8 cellular contexts compared by ENCODE assay signal in genomic region chr9:128684325-128685021, GRCh38. TPM values are rescaled to one million over a fixed set of nuclear protein-coding genes. Genes with fewer than 3 reads are reported as not detected.
DNase-seq lines count a peak whose midpoint lies in the region; ATAC-seq, FAIRE-seq and TF ChIP-seq lines count a peak whose summit lies in the region.

No MANE protein-coding gene starts in this region.

- TF ChIP-seq RAD21 in A549 (conservative IDR thresholded peaks at IDR 0.05 in 1 of 2, IDR thresholded peaks at IDR 0.05 in 1 of 2): no peak

- H3K4me1 ChIP-seq in A549 (peaks cover 34% of the 10 kb centered on the region), HUES6 (ENCODE audit: control insufficient read depth, insufficient read depth, low read length) (peaks cover 23% of the 10 kb centered on the region), heart right ventricle (peaks cover 5 to 53% (median 26%) of the 10 kb centered on the region in 9 donors), prostate gland (replicated peaks) (peaks cover 9% of the 10 kb centered on the region), aorta (ENCODE audit: control insufficient read depth in 1 of 2, insufficient read depth in 2 of 2, low read length in 2 of 2) (no peaks in the 10 kb centered on the region)

- peak; percentile 85 for TF ChIP-seq POLR2A in A549 (IDR thresholded peaks at IDR 0.05; ENCODE audit: low read length)
- TF ChIP-seq POLR2A in GM18526 (IDR thresholded peaks at IDR 0.05; ENCODE audit: extremely low read depth, insufficient read length): peak; percentile 93
- TF ChIP-seq POLR2A in prostate gland (IDR thresholded peaks at IDR 0.05): peak; percentile 94

- H3K4me3 ChIP-seq in A549: peak overlapping the region; percentile 69
- H3K4me3 ChIP-seq in HUES6 (ENCODE audit: low read depth, low read length): peak overlapping the region; percentile 76
- H3K4me3 ChIP-seq in heart right ventricle: peak overlapping the region; percentile 47 to 75 (median 58)
- peak overlapping the region; percentile 37 to 57 for H3K4me3 ChIP-seq in prostate gland
- H3K4me3 ChIP-seq in aorta (ENCODE audit: low read length in 2 of 2): peak overlapping the region in 1 of 2 donors; percentile 40

- FAIRE-seq in A549 (lab: Jason Lieb, UNC): no peak

- H3K36me3 ChIP-seq in HUES6 (ENCODE audit: control insufficient read depth, insufficient read depth, low read length) (peaks cover 5% of the 10 kb centered on the region; the same call in 1 of the 2 replicates), heart right ventricle (no peaks in the 10 kb centered on the region), prostate gland (no peaks in the 10 kb centered on the region), aorta (ENCODE audit: control insufficient read depth in 1 of 2, insufficient read depth in 2 of 2, low read length in 1 of 2) (no peaks in the 10 kb centered on the region)

- DNase-seq in A549 (ENCODE audit: low read depth in 1 of 2, low spot score in 1 of 2) (peak; percentile 85 to 90), SKM-1 (lab: John Stamatoyannopoulos, UW; ENCODE audit: unreplicated experiment) (peak; percentile 84), heart right ventricle (peak; percentile 71 to 72), prostate gland (ENCODE audit: low spot score) (peak; percentile 91), aorta (peak; percentile 86 to 88)
- DNase-seq in activated naive CD4-positive, alpha-beta T cell treated with anti-CD3 and anti-CD28 coated beads, Interleukin-2, amount 50 U/mL, for 72 hours (ENCODE audit: low spot score in 2 of 2): peak; percentile 75 to 82

- H3K9ac ChIP-seq in HUES6 (ENCODE audit: low read length): peak overlapping the region; percentile 97

- ATAC-seq in A549 (peak; percentile 65 to 84), heart right ventricle (peak; percentile 30 to 76 (median 57)), aorta (ENCODE audit: low FRiP score) (peak; percentile 64)
- ATAC-seq in activated naive CD4-positive, alpha-beta T cell treated with anti-CD3 and anti-CD28 coated beads, Interleukin-2, amount 50 U/mL, for 72 hours: peak; percentile 68

- H3K27ac Mint-ChIP-seq in activated naive CD4-positive, alpha-beta T cell treated with anti-CD3 and anti-CD28 coated beads, Interleukin-2, amount 50 U/mL, for 72 hours: peak overlapping the region; percentile 94 to 99

- TF ChIP-seq CTCF in A549 (IDR thresholded peaks at IDR 0.05) (no peak), heart right ventricle (IDR thresholded peaks at IDR 0.05) (no peak), prostate gland (IDR thresholded peaks at IDR 0.05) (no peak)

- H3K4me2 ChIP-seq in A549: peak overlapping the region; percentile 91

- peak overlapping the region; percentile 97 to 98 for H3K27ac ChIP-seq in A549
- peak overlapping the region; percentile 97 for H3K27ac ChIP-seq in HUES6 (ENCODE audit: low read depth, low read length)
- H3K27ac ChIP-seq in heart right ventricle: peak overlapping the region; percentile 5 to 96 (median 72)
- peak overlapping the region; percentile 82 to 86 for H3K27ac ChIP-seq in prostate gland
- no peak overlapping the region for H3K27ac ChIP-seq in aorta (ENCODE audit: low read depth in 1 of 2, low read length in 2 of 2)

- H3K27me3 ChIP-seq in HUES6 (ENCODE audit: control insufficient read depth, insufficient read depth, low read length) (no peaks in the 10 kb centered on the region), heart right ventricle (no peaks in the 10 kb centered on the region), prostate gland (replicated peaks; ENCODE audit: insufficient read depth) (no peaks in the 10 kb centered on the region), aorta (ENCODE audit: control insufficient read depth in 1 of 2, insufficient read depth in 2 of 2, low read length in 1 of 2) (no peaks in the 10 kb centered on the region)

- H3K9me3 ChIP-seq in A549 (no peaks in the 10 kb centered on the region), HUES6 (ENCODE audit: control insufficient read depth, insufficient read depth, low read depth, low read length) (peaks cover 2% of the 10 kb centered on the region; the same call in 1 of the 2 replicates), heart right ventricle (no peaks in the 10 kb centered on the region), prostate gland (no peaks in the 10 kb centered on the region), aorta (ENCODE audit: control insufficient read depth, low read length) (no peaks in the 10 kb centered on the region)

- peaks cover 10 to 11% of the 10 kb centered on the region in 2 donors for H3K36me3 Mint-ChIP-seq in activated naive CD4-positive, alpha-beta T cell treated with anti-CD3 and anti-CD28 coated beads, Interleukin-2, amount 50 U/mL, for 72 hours

- POLR2A ChIA-PET in A549 (lab: Yijun Ruan, JAX): interaction anchor here (0.8 to 2.2 kb wide), 6 partner anchors 8 to 49 kb away, joined by 3 to 24 read pairs (median 5); partner anchors contain the start of gene DYNC2I2

- WGBS in A549 (ENCODE audit: missing lambda C conversion rate): 2% methylated on average over 14 of the region's 14 CpGs
- 9 to 14% methylated on average over 14 of the region's 14 CpGs for WGBS in heart right ventricle, 2 donors
- 4% methylated on average over 14 of the region's 14 CpGs for WGBS in prostate gland
- 6% methylated on average over 14 of the region's 14 CpGs for WGBS in aorta, 2 donors

- intact Hi-C loops in heart right ventricle (cut with DNase I): loop anchor here in 6 of 10 donors (5.0 to 10.0 kb wide), 5 partner anchors 47 to 943 kb away; partner anchors contain the start of genes DOLK (in 1 of the 6), NTMT1 (in 1 of the 6), NUP188 (in 1 of the 6) and SPTAN1 (in 1 of the 6)
- intact Hi-C loops in prostate gland (cut with DNase I): no loop called here
- intact Hi-C loops in aorta (cut with DNase I): loop anchor here (5.0 kb wide), 1 partner anchor 47 kb away; no protein-coding TSS in a partner anchor

- H3K9me3 Mint-ChIP-seq in activated naive CD4-positive, alpha-beta T cell treated with anti-CD3 and anti-CD28 coated beads, Interleukin-2, amount 50 U/mL, for 72 hours: no peaks in the 10 kb centered on the region

- no peak for TF ChIP-seq EP300 in A549 (IDR thresholded peaks at IDR 0.05)

- CTCF ChIA-PET in A549 (lab: Yijun Ruan, JAX): interaction anchor here (0.7 to 2.5 kb wide), 4 partner anchors 18 to 51 kb away, joined by 3 to 13 read pairs (median 6); partner anchors contain the start of gene PKN3

RNA-seq across cellular contexts. Expression of gene SET, which starts 4.5 kb away (rescaled TPM):
- 293 and 518 TPM in 2 replicates for polyA plus RNA-seq in A549 (2011; rRNA removed)
- 78.7 and 85.2 TPM in 2 replicates for polyA plus RNA-seq in A549 (2012; cell fraction: cytosol; rRNA removed)
- polyA plus RNA-seq in A549 (2012; cell fraction: nucleus; rRNA removed): 34.6 and 48.0 TPM in 2 replicates
- 538 to 546 TPM (median 544 TPM) in 3 replicates for polyA plus RNA-seq in A549 (2017; fragmentation: RNase III; extraction: RNeasy Plus Mini Kit Qiagen cat#74134 plus additional on column Dnase treatment)
- polyA minus RNA-seq in A549 (2011; rRNA and poly(A)+ RNA removed): 108 TPM in 2 replicates
- total RNA-seq in activated naive CD4-positive, alpha-beta T cell treated with anti-CD3 and anti-CD28 coated beads, Interleukin-2, amount 50 U/mL, for 72 hours: 100 to 1,000 TPM; 499 to 548 TPM
- 100 to 1,000 TPM; 183 to 228 (median 202) TPM for total RNA-seq in heart right ventricle
- polyA plus RNA-seq in heart right ventricle: 100 to 1,000 TPM in 1 of 2 donors, 10 to 100 TPM in 1; 87.0 to 138 TPM
- 100 to 1,000 TPM; 138 to 150 TPM for total RNA-seq in prostate gland
- 100 to 1,000 TPM; 190 to 195 TPM for total RNA-seq in aorta
- 100 to 1,000 TPM in 1 of 2 donors, 10 to 100 TPM in 1; 98.5 to 167 TPM for polyA plus RNA-seq in aorta

RNA-seq across cellular contexts. Expression of gene PKN3, which starts 17.8 kb away (rescaled TPM):
- 7.6 and 9.0 TPM in 2 replicates for polyA plus RNA-seq in A549 (2011; rRNA removed)
- polyA plus RNA-seq in A549 (2012; cell fraction: cytosol; rRNA removed): 22.0 and 24.5 TPM in 2 replicates
- polyA plus RNA-seq in A549 (2012; cell fraction: nucleus; rRNA removed): 81.5 and 93.7 TPM in 2 replicates
- polyA plus RNA-seq in A549 (2017; fragmentation: RNase III; extraction: RNeasy Plus Mini Kit Qiagen cat#74134 plus additional on column Dnase treatment): 14.1 to 16.7 TPM (median 16.3 TPM) in 3 replicates
- polyA minus RNA-seq in A549 (2011; rRNA and poly(A)+ RNA removed): 6.4 and 12.6 TPM in 2 replicates
- 10 to 100 TPM; 10.7 to 14.0 TPM for total RNA-seq in activated naive CD4-positive, alpha-beta T cell treated with anti-CD3 and anti-CD28 coated beads, Interleukin-2, amount 50 U/mL, for 72 hours
- total RNA-seq in heart right ventricle: 1 to 10 TPM; 3.7 to 8.9 (median 4.7) TPM
- 10 to 100 TPM; 10.6 to 12.7 TPM for polyA plus RNA-seq in heart right ventricle
- total RNA-seq in prostate gland: 1 to 10 TPM; 4.4 to 6.1 TPM
- 10 to 100 TPM in 1 of 2 donors, 1 to 10 TPM in 1; 7.1 to 11.1 TPM for total RNA-seq in aorta
- polyA plus RNA-seq in aorta: 1 to 10 TPM; 1.3 to 2.5 TPM

RNA-seq across cellular contexts. Expression of gene DYNC2I2, which starts 27.8 kb away (rescaled TPM):
- 57.3 and 62.8 TPM in 2 replicates for polyA plus RNA-seq in A549 (2011; rRNA removed)
- 184 and 236 TPM in 2 replicates for polyA plus RNA-seq in A549 (2012; cell fraction: cytosol; rRNA removed)
- 313 and 398 TPM in 2 replicates for polyA plus RNA-seq in A549 (2012; cell fraction: nucleus; rRNA removed)
- polyA plus RNA-seq in A549 (2017; fragmentation: RNase III; extraction: RNeasy Plus Mini Kit Qiagen cat#74134 plus additional on column Dnase treatment): 113 to 117 TPM (median 114 TPM) in 3 replicates
- 47.5 and 81.7 TPM in 2 replicates for polyA minus RNA-seq in A549 (2011; rRNA and poly(A)+ RNA removed)
- 10 to 100 TPM; 22.2 to 27.3 TPM for total RNA-seq in activated naive CD4-positive, alpha-beta T cell treated with anti-CD3 and anti-CD28 coated beads, Interleukin-2, amount 50 U/mL, for 72 hours
- 10 to 100 TPM; 22.1 to 44.8 (median 30.1) TPM for total RNA-seq in heart right ventricle
- 10 to 100 TPM; 60.1 to 83.2 TPM for polyA plus RNA-seq in heart right ventricle
- total RNA-seq in prostate gland: 10 to 100 TPM; 66.1 to 80.1 TPM
- 10 to 100 TPM in 1 of 2 donors, 1 to 10 TPM in 1; 9.0 to 15.3 TPM for total RNA-seq in aorta
- polyA plus RNA-seq in aorta: 10 to 100 TPM; 20.2 to 55.3 TPM

RNA-seq across cellular contexts. Expression of gene ZDHHC12, which starts 39.5 kb away (rescaled TPM):
- 37.6 and 55.5 TPM in 2 replicates for polyA plus RNA-seq in A549 (2011; rRNA removed)
- 133 and 189 TPM in 2 replicates for polyA plus RNA-seq in A549 (2012; cell fraction: cytosol; rRNA removed)
- polyA plus RNA-seq in A549 (2012; cell fraction: nucleus; rRNA removed): 101 and 188 TPM in 2 replicates
- 66.2 to 77.5 TPM (median 75.7 TPM) in 3 replicates for polyA plus RNA-seq in A549 (2017; fragmentation: RNase III; extraction: RNeasy Plus Mini Kit Qiagen cat#74134 plus additional on column Dnase treatment)
- 11.5 and 16.4 TPM in 2 replicates for polyA minus RNA-seq in A549 (2011; rRNA and poly(A)+ RNA removed)
- total RNA-seq in activated naive CD4-positive, alpha-beta T cell treated with anti-CD3 and anti-CD28 coated beads, Interleukin-2, amount 50 U/mL, for 72 hours: 10 to 100 TPM; 56.2 to 59.9 TPM
- total RNA-seq in heart right ventricle: 10 to 100 TPM in 2 of 10 donors, 1 to 10 TPM in 8; 4.1 to 22.5 (median 6.0) TPM
- polyA plus RNA-seq in heart right ventricle: 10 to 100 TPM; 15.2 to 36.6 TPM
- 100 to 1,000 TPM in 1 of 2 donors, 10 to 100 TPM in 1; 66.2 to 123 TPM for total RNA-seq in prostate gland
- 10 to 100 TPM; 11.2 to 13.1 TPM for total RNA-seq in aorta
- 10 to 100 TPM; 21.3 to 30.9 TPM for polyA plus RNA-seq in aorta

Comparison
In these comparisons a context has a peak if more than half of its experiments do, and no peak if none do; other contexts are left out.
1. H3K27ac ChIP-seq: peak in A549 (2 of 2), HUES6 (single experiment), heart right ventricle (10 of 10) and prostate gland (2 of 2); none in aorta (0 of 2).
2. Peak in every context shown above with its lines, with median percentiles within 50 percentile points of each other: ATAC-seq, DNase-seq and POLR2A ChIP-seq.